ENCODE assay signal across 9 cellular contexts in the genomic region with DNA sequence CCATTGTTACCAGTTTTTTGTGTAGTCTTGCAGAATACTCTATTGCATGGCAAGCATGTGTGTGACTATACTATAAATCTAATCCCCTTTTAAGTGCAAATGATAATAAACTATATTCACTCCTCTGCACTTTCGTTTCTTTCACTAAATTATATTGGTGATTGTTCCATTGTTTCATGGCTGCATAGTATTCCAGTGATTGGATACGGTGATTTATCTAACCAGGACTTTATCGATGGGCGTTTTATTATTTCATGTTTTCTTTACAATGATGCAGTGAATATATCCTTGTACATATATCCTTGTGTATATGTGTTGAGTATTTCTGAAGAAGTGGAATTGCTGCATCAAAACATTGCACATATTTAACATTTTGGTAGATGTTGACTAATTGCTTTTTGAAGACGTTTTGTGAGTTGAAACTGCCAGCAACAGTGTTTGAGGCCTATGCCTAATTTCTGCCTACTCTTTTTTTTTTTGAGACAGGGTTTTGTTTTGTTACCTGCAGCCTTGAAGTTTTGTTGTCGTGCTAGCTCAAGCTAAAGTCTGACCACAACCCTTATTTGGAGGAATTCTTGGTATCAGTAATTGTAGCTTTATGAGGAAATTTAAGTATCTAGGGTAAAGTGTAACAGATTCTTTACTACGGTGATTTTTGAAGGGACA. TPM values are rescaled to one million over a fixed set of nuclear protein-coding genes. Genes with fewer than 3 reads are reported as not detected.
DNase-seq lines count a peak whose midpoint lies in the region; ATAC-seq and TF ChIP-seq lines count a peak whose summit lies in the region.
"Had no signal": no experiment of that assay in that cellular context is flagged by ENCODE, and none has a peak within 500 bp of the region (broad histone marks: within the 10 kb centered on the region; RNA-seq: fewer than 3 reads in every experiment).

No MANE protein-coding gene starts in this region.

- H3K4me1 Mint-ChIP-seq in activated naive CD4-positive, alpha-beta T cell treated with anti-CD3 and anti-CD28 coated beads, Interleukin-2, amount 10 ng/mL, durations not matched to agents 7 days and 5 days: peaks cover 72% of the 10 kb centered on the region
- H3K4me1 Mint-ChIP-seq in effector memory CD8-positive, alpha-beta T cell (ENCODE audit: low read depth in 2 of 2): peaks cover 38 to 59% of the 10 kb centered on the region in 2 donors
- peaks cover 65% of the 10 kb centered on the region for H3K4me1 Mint-ChIP-seq in stimulated activated effector memory CD8-positive, alpha-beta T cell treated with anti-CD3 and anti-CD28 coated beads, Interleukin-12 subunit alpha, Interleukin-12 subunit beta, amount 100 ng/mL, for 72 hours

- H3K27me3 ChIP-seq in Panc1 (ENCODE audit: control insufficient read depth, insufficient read depth, low read length): no peaks in the 10 kb centered on the region
- H3K27me3 ChIP-seq in testis: no peaks in the 10 kb centered on the region

- H3K9me3 Mint-ChIP-seq in activated naive CD4-positive, alpha-beta T cell treated with anti-CD3 and anti-CD28 coated beads, Interleukin-2, amount 10 ng/mL, durations not matched to agents 7 days and 5 days: no peaks in the 10 kb centered on the region
- no peaks in the 10 kb centered on the region for H3K9me3 Mint-ChIP-seq in activated naive CD4-positive, alpha-beta T cell treated with anti-CD3 and anti-CD28 coated beads, Interleukin-2, amount 50 U/mL, for 72 hours
- H3K9me3 Mint-ChIP-seq in effector memory CD8-positive, alpha-beta T cell: no peaks in the 10 kb centered on the region
- H3K9me3 Mint-ChIP-seq in stimulated activated effector memory CD8-positive, alpha-beta T cell treated with anti-CD3 and anti-CD28 coated beads, Interleukin-12 subunit alpha, Interleukin-12 subunit beta, amount 100 ng/mL, for 72 hours: no peaks in the 10 kb centered on the region

- peak overlapping the region; percentile 81 for H3K4me3 Mint-ChIP-seq in activated naive CD4-positive, alpha-beta T cell treated with anti-CD3 and anti-CD28 coated beads, Interleukin-2, amount 10 ng/mL, durations not matched to agents 7 days and 5 days
- peak overlapping the region; percentile 29 to 84 for H3K4me3 Mint-ChIP-seq in effector memory CD8-positive, alpha-beta T cell
- H3K4me3 Mint-ChIP-seq in stimulated activated effector memory CD8-positive, alpha-beta T cell treated with anti-CD3 and anti-CD28 coated beads, Interleukin-12 subunit alpha, Interleukin-12 subunit beta, amount 100 ng/mL, for 72 hours: peak overlapping the region; percentile 82

- ATAC-seq in activated naive CD4-positive, alpha-beta T cell treated with anti-CD3 and anti-CD28 coated beads, Interleukin-2, amount 50 U/mL, for 72 hours: no peak
- ATAC-seq in Panc1 (no peak), HG03439 (IDR thresholded peaks at IDR 0.05; ENCODE audit: unreplicated experiment) (no peak)
- no peak for ATAC-seq in effector memory CD8-positive, alpha-beta T cell (replicated peaks)
- ATAC-seq in stimulated activated effector memory CD8-positive, alpha-beta T cell treated with anti-CD3 and anti-CD28 coated beads, Interleukin-12 subunit alpha, Interleukin-12 subunit beta, amount 100 ng/mL, for 72 hours: no peak

- H3K4me1 ChIP-seq in Panc1 (ENCODE audit: control insufficient read depth, insufficient read depth, low read length): peaks cover 23% of the 10 kb centered on the region
- H3K4me1 ChIP-seq in testis: peaks cover 14% of the 10 kb centered on the region

- peak overlapping the region in 1 of 2 experiments; percentile 84; a peak in 2 of 4 replicates for H3K4me3 ChIP-seq in Panc1 (ENCODE audit: low read depth in 2 of 2, low read length in 2 of 2)
- no peak overlapping the region for H3K4me3 ChIP-seq in testis

- no peak for TF ChIP-seq CTCF in Panc1 (IDR thresholded peaks at IDR 0.05)
- no peak for TF ChIP-seq CTCF in testis (IDR thresholded peaks at IDR 0.05)

- intact Hi-C loops in Panc1 (cut with micrococcal nuclease; ENCODE audit: unreplicated experiment) (loop anchor here (5.0 kb wide), 1 partner anchor 41 kb away; a partner anchor contains a TSS), testis (cut with DNase I; ENCODE audit: low total_unique reads) (no loop called here)

- 59 to 60% methylated on average over 7 of the region's 7 CpGs for WGBS in testis, 2 donors

- H3K9me3 ChIP-seq in Panc1 (ENCODE audit: control insufficient read depth, insufficient read depth, low read depth, low read length): no peaks in the 10 kb centered on the region
- H3K9me3 ChIP-seq in testis: no peaks in the 10 kb centered on the region

- in situ Hi-C loops in Panc1 (cut with HindIII; ENCODE audit: low pct_unique_long_range_greater_than_20kb, low sequenced_read_pairs): no loop called here

- H3K36me3 ChIP-seq in Panc1 (ENCODE audit: control insufficient read depth, insufficient read depth, low read length): no peaks in the 10 kb centered on the region; the same call in 1 of the 2 replicates
- H3K36me3 ChIP-seq in testis (ENCODE audit: low read depth, missing control alignments): no peaks in the 10 kb centered on the region

- peak overlapping the region; percentile 82 for H3K27ac Mint-ChIP-seq in activated naive CD4-positive, alpha-beta T cell treated with anti-CD3 and anti-CD28 coated beads, Interleukin-2, amount 10 ng/mL, durations not matched to agents 7 days and 5 days
- H3K27ac Mint-ChIP-seq in activated naive CD4-positive, alpha-beta T cell treated with anti-CD3 and anti-CD28 coated beads, Interleukin-2, amount 50 U/mL, for 72 hours: peak overlapping the region in 1 of 2 donors; percentile 67
- peak overlapping the region; percentile 23 to 53 for H3K27ac Mint-ChIP-seq in effector memory CD8-positive, alpha-beta T cell
- H3K27ac Mint-ChIP-seq in stimulated activated effector memory CD8-positive, alpha-beta T cell treated with anti-CD3 and anti-CD28 coated beads, Interleukin-12 subunit alpha, Interleukin-12 subunit beta, amount 100 ng/mL, for 72 hours: peak overlapping the region; percentile 86

- BruUV-seq in Panc1 (replicated peaks; lab: Mats Ljungman, UMichigan): TSS peak; percentile 45

- peaks cover 4% of the 10 kb centered on the region for H3K27me3 Mint-ChIP-seq in activated naive CD4-positive, alpha-beta T cell treated with anti-CD3 and anti-CD28 coated beads, Interleukin-2, amount 10 ng/mL, durations not matched to agents 7 days and 5 days
- no peaks in the 10 kb centered on the region for H3K27me3 Mint-ChIP-seq in effector memory CD8-positive, alpha-beta T cell

- TF ChIP-seq POLR2A in testis (IDR thresholded peaks at IDR 0.05): no peak

- CTCF ChIA-PET in activated naive CD4-positive, alpha-beta T cell treated with anti-CD3 and anti-CD28 coated beads, Interleukin-2, amount 10 ng/mL, durations not matched to agents 7 days and 5 days (lab: Charles Lee): interaction anchor here (1.2 kb wide), 1 partner anchor 143 kb away, joined by 3 read pairs; a partner anchor contains a TSS
- CTCF ChIA-PET in Panc1 (lab: Charles Lee): interaction anchor here (0.8 kb wide), 1 partner anchor 416 kb away, joined by 3 read pairs; no protein-coding TSS in a partner anchor

- POLR2A ChIA-PET in Panc1 (lab: Charles Lee): no interaction called here

- H3K27ac ChIP-seq in Panc1 (ENCODE audit: low read length) (peak overlapping the region; percentile 82; the same call in 1 of the 2 replicates), testis (no peak overlapping the region)

- H3K36me3 Mint-ChIP-seq in activated naive CD4-positive, alpha-beta T cell treated with anti-CD3 and anti-CD28 coated beads, Interleukin-2, amount 10 ng/mL, durations not matched to agents 7 days and 5 days: peaks cover 9% of the 10 kb centered on the region
- H3K36me3 Mint-ChIP-seq in activated naive CD4-positive, alpha-beta T cell treated with anti-CD3 and anti-CD28 coated beads, Interleukin-2, amount 50 U/mL, for 72 hours: no peaks in the 10 kb centered on the region
- peaks cover 9% of the 10 kb centered on the region for H3K36me3 Mint-ChIP-seq in effector memory CD8-positive, alpha-beta T cell (ENCODE audit: insufficient read depth)
- peaks cover 24% of the 10 kb centered on the region for H3K36me3 Mint-ChIP-seq in stimulated activated effector memory CD8-positive, alpha-beta T cell treated with anti-CD3 and anti-CD28 coated beads, Interleukin-12 subunit alpha, Interleukin-12 subunit beta, amount 100 ng/mL, for 72 hours

- no peak for DNase-seq in activated naive CD4-positive, alpha-beta T cell treated with anti-CD3 and anti-CD28 coated beads, Interleukin-2, amount 10 ng/mL, durations not matched to agents 7 days and 5 days
- DNase-seq in activated naive CD4-positive, alpha-beta T cell treated with anti-CD3 and anti-CD28 coated beads, Interleukin-2, amount 50 U/mL, for 72 hours (ENCODE audit: low spot score in 2 of 2): no peak
- no peak for DNase-seq in Panc1 (ENCODE audit: low read depth, low spot score)
- DNase-seq in effector memory CD8-positive, alpha-beta T cell: no peak
- DNase-seq in stimulated activated effector memory CD8-positive, alpha-beta T cell treated with anti-CD3 and anti-CD28 coated beads, Interleukin-12 subunit alpha, Interleukin-12 subunit beta, amount 100 ng/mL, for 72 hours (ENCODE audit: low spot score in 2 of 2): no peak
- DNase-seq in testis: no peak
- no peak for DNase-seq in middle frontal gyrus (ENCODE audit: extremely low spot score, low spot score)
- DNase-seq: NCI-H446 treated with DMSO at 0.1 percent for 48 hours had no signal

RNA-seq across cellular contexts. Expression of a gene that starts 2.7 kb away (rescaled TPM):
- total RNA-seq in activated naive CD4-positive, alpha-beta T cell treated with anti-CD3 and anti-CD28 coated beads, Interleukin-2, amount 50 U/mL, for 72 hours: 10 to 100 TPM; 32.5 to 43.7 TPM
- total RNA-seq in Panc1 (2021; ENCODE audit: unreplicated experiment) (66.3 TPM), testis (10 to 100 TPM; 40.7 to 48.8 TPM)
- polyA plus RNA-seq in Panc1 (2012; ENCODE audit: insufficient read length): 21.1 TPM
- polyA plus RNA-seq in testis (ENCODE audit: insufficient read depth, low read depth, low replicate concordance): 16.5 TPM

RNA-seq across cellular contexts. Expression of a gene that starts 38.7 kb away (rescaled TPM):
- 10 to 100 TPM; 19.9 to 39.7 TPM for total RNA-seq in activated naive CD4-positive, alpha-beta T cell treated with anti-CD3 and anti-CD28 coated beads, Interleukin-2, amount 50 U/mL, for 72 hours
- total RNA-seq in Panc1 (2021; ENCODE audit: unreplicated experiment) (23.3 TPM), testis (10 to 100 TPM in 1 of 2 donors, 1 to 10 TPM in 1; 10.0 to 12.2 TPM)
- 16.7 TPM for polyA plus RNA-seq in Panc1 (2012; ENCODE audit: insufficient read length)
- polyA plus RNA-seq in testis (ENCODE audit: insufficient read depth, low read depth, low replicate concordance): 13.5 TPM
